8 cellular contexts compared by ENCODE assay signal in genomic region chr15:34337557-34338306, GRCh38. TPM values are rescaled to one million over a fixed set of nuclear protein-coding genes. Genes with fewer than 3 reads are reported as not detected.
DNase-seq lines count a peak whose midpoint lies in the region; ATAC-seq and TF ChIP-seq lines count a peak whose summit lies in the region.

TSS of gene SLC12A6 (minus strand) at chr15:34337781. CDS start at chr15:34336680, 1,101 bp downstream.

- H3K36me3 ChIP-seq in right atrium auricular region, result peaks cover 12% of the 10 kb centered on the region
- no peaks in the 10 kb centered on the region for H3K36me3 ChIP-seq in uterus

- DNase-seq in NCI-H1694 treated with DMSO at 0.1 percent for 48 hours (lab: John Stamatoyannopoulos, UW) (peak; percentile 61), anterior cingulate cortex (lab: John Stamatoyannopoulos, UW) (peak; percentile 51 to 96 (median 86)), right atrium auricular region (ENCODE audit: low spot score) (peak; percentile 87), putamen (ENCODE audit: low spot score) (peak; percentile 92), uterus (peak; percentile 89 to 90)

- H3K4me3 ChIP-seq in right atrium auricular region (peak within 1 kb of the TSS; percentile 79 to 90), uterus (peak within 1 kb of the TSS; percentile 69 to 89)

- TF ChIP-seq POLR2A in GM15510 (IDR thresholded peaks at IDR 0.05; ENCODE audit: borderline replicate concordance, extremely low read depth, insufficient read length), result peak; percentile 75
- TF ChIP-seq POLR2A in uterus (IDR thresholded peaks at IDR 0.05), result peak; percentile 72 to 73

- peaks cover 0 to 52% of the 10 kb centered on the region in 2 donors for H3K4me1 ChIP-seq in right atrium auricular region
- H3K4me1 ChIP-seq in uterus, result peaks cover 8 to 10% of the 10 kb centered on the region in 2 donors

- peak within 1 kb of the TSS; percentile 94 for H3K27ac ChIP-seq in right atrium auricular region
- peak within 1 kb of the TSS; percentile 84 to 90 for H3K27ac ChIP-seq in uterus

- H3K9me3 ChIP-seq in right atrium auricular region (no peaks in the 10 kb centered on the region), uterus (no peaks in the 10 kb centered on the region)

- TF ChIP-seq CTCF in right atrium auricular region (IDR thresholded peaks at IDR 0.05) (no peak), uterus (IDR thresholded peaks at IDR 0.05) (peak in 2 of 4 experiments; percentile 6 to 16)

- intact Hi-C loops in T-helper 2 cell treated with Interferon-gamma antibody and Interleukin-4, amounts not matched to agents 100 ng/mL and 5 ng/mL, for 36 hours (cut with micrococcal nuclease), result loop anchor here (1.0 to 5.0 kb wide), 4 partner anchors 30 to 245 kb away; partner anchors contain the start of genes EMC4, EMC7, GOLGA8B and LPCAT4
- intact Hi-C loops in uterus (cut with DNase I; ENCODE audit: low total_unique reads), result no loop called here

- peak; percentile 64 for ATAC-seq in HG02870 (IDR thresholded peaks at IDR 0.05; ENCODE audit: unreplicated experiment)

- no peaks in the 10 kb centered on the region for H3K27me3 ChIP-seq in right atrium auricular region
- H3K27me3 ChIP-seq in uterus, result no peaks in the 10 kb centered on the region

RNA-seq across cellular contexts. Expression of gene SLC12A6, which starts in this region (rescaled TPM):
- 39.6 and 43.4 TPM in 2 replicates for total RNA-seq in T-helper 2 cell treated with Interferon-gamma antibody and Interleukin-4, amounts not matched to agents 100 ng/mL and 5 ng/mL, for 36 hours
- total RNA-seq in right atrium auricular region, result 10 to 100 TPM; 21.1 to 21.6 TPM
- 10 to 100 TPM; 16.8 to 26.9 (median 22.2) TPM for total RNA-seq in uterus

Comparison
In these comparisons a context has a peak if more than half of its experiments do, and no peak if none do; other contexts are left out.
1. Peak in every context shown above with its lines: DNase-seq, ATAC-seq, H3K4me3 ChIP-seq and H3K27ac ChIP-seq.